ENCODE assay signal across 9 cellular contexts in the genomic region with DNA sequence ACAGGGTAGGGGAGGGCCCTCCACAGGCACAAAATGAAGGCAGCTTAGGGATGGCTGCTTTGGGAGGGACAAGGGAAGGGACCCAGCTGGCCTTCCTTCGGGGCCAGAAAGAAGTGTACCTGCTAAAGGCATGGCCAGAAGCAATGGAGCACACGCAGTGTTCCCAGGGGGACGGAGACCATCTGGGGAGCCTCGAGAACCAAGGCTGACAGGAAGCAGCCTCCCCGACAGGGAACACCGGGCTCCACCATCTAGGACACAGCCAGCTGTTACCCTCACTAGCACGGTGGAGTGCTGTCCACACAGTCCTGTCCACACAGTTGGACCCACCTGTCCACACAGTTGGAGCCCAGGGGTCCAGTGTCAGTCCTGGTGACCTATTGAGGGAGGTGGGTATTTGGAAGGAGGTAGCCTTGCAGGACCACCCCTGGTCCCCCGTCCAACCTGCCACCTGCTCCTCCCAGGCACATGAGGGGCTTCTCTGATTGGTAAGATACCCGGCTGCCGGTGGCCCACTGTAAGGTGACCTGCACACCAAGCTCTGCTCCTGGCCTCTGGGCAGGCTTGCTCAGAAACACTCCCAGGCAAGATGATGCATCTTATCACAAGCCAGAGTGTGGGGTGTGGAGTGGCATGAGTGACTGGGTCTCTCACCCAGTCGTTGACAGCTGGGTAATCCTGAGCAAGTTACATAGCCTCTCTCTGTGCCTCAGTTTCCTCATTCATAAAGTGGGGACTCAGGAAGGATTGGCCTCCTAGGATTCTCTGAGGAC. TPM values are rescaled to one million over a fixed set of nuclear protein-coding genes. Genes with fewer than 3 reads are reported as not detected.
A peak's percentile ranks its signal among the peaks of the same experiment; 100 is the strongest.
DNase-seq lines count a peak whose midpoint lies in the region; ATAC-seq, FAIRE-seq and TF ChIP-seq lines count a peak whose summit lies in the region.
"Had no signal": no experiment of that assay in that cellular context is flagged by ENCODE, and none has a peak within 500 bp of the region (broad histone marks: within the 10 kb centered on the region; RNA-seq: fewer than 3 reads in every experiment).

No MANE protein-coding gene starts in this region.

- DNase-seq in Daoy (ENCODE audit: low read depth) (peak; percentile 78), RWPE2 (ENCODE audit: low spot score) (no peak), H1 (ENCODE audit: low read depth in 1 of 2, low spot score in 2 of 2) (no peak), psoas muscle (peak in 1 of 2 donors; percentile 65), HEK293T (ENCODE audit: extremely low spot score) (no peak), CD1c-positive myeloid dendritic cell (ENCODE audit: extremely low spot score) (no peak), frontal cortex (ENCODE audit: low spot score in 2 of 2) (no peak)
- DNase-seq: NCI-H1436 treated with DMSO at 0.1 percent for 48 hours had no signal

- intact Hi-C loops in psoas muscle (cut with DNase I) = no loop called here

- no peak overlapping the region for H4K8ac ChIP-seq in H1 (ENCODE audit: extremely low read depth, insufficient read depth, low read length)

- CTCF ChIA-PET in H1 (lab: Charles Lee; ENCODE audit: partially characterized antibody) = interaction anchor here (1.0 to 4.3 kb wide), 8 partner anchors 8 to 155 kb away, joined by 3 to 28 read pairs (median 5); partner anchors contain the start of gene AFAP1
- CTCF ChIA-PET in HEK293T (lab: Yijun Ruan, JAX) = no interaction called here

- no peak for TF ChIP-seq CTCF in RWPE2 (IDR thresholded peaks at IDR 0.05; ENCODE audit: poor library complexity, severe bottlenecking)
- no peak for TF ChIP-seq CTCF in H1 (IDR thresholded peaks at IDR 0.05; ENCODE audit: control extremely low read depth in 1 of 3, insufficient read depth in 1 of 3, low read depth in 1 of 3, low read length in 3 of 3)
- TF ChIP-seq CTCF in psoas muscle (IDR thresholded peaks at IDR 0.05) = no peak

- peak overlapping the region; percentile 85; the same call in 1 of the 2 replicates for H2BK12ac ChIP-seq in H1 (ENCODE audit: low read depth, low read length)

- no peak for TF ChIP-seq POLR2A in H1 (IDR thresholded peaks at IDR 0.05; ENCODE audit: control extremely low read depth in 1 of 2, low read depth in 2 of 2, low read length in 2 of 2)

- H3K18ac ChIP-seq in H1 (ENCODE audit: extremely low read depth, low read length) = peak overlapping the region; percentile 5; the same call in 1 of the 2 replicates

- H3K23ac ChIP-seq in H1 (ENCODE audit: insufficient read length) = no peak overlapping the region

- peak overlapping the region; percentile 97; the same call in 1 of the 2 replicates for H2BK15ac ChIP-seq in H1 (ENCODE audit: low read length)

- H2AFZ ChIP-seq in H1 (ENCODE audit: low read length) = no peak overlapping the region

- H2AK5ac ChIP-seq in H1 (ENCODE audit: low read depth, low read length) = 0 out of 2 replicates have a peak overlapping the region, but pooled peaks have one; percentile 57

- H4K5ac ChIP-seq in H1 (ENCODE audit: insufficient read length, low read depth, low read length) = no peak overlapping the region

- no peak for TF ChIP-seq EP300 in H1 (IDR thresholded peaks at IDR 0.05; ENCODE audit: borderline replicate concordance in 1 of 2, low read depth in 2 of 2, low read length in 2 of 2)

- no peaks in the 10 kb centered on the region for H3K9me3 ChIP-seq in RWPE2 (ENCODE audit: severe bottlenecking)
- no peaks in the 10 kb centered on the region for H3K9me3 ChIP-seq in H1 (ENCODE audit: insufficient read depth in 2 of 2, low read depth in 1 of 2, low read length in 1 of 2)
- no peaks in the 10 kb centered on the region for H3K9me3 ChIP-seq in psoas muscle

- H3K23me2 ChIP-seq in H1 (ENCODE audit: low read depth, low read length) = no peaks in the 10 kb centered on the region

- no peak overlapping the region for H3K4ac ChIP-seq in H1 (replicated peaks; ENCODE audit: insufficient read length, low read depth, low read length)

- ATAC-seq in RWPE2 (ENCODE audit: low read depth) = peak; percentile 59
- ATAC-seq in psoas muscle = peak; percentile 15 to 31 (median 24)
- no peak for ATAC-seq in HG02678 (IDR thresholded peaks at IDR 0.05; ENCODE audit: unreplicated experiment)

- no peak overlapping the region for H3K56ac ChIP-seq in H1 (replicated peaks; ENCODE audit: insufficient read length, low read depth, low read length)

- no peaks in the 10 kb centered on the region for H3K79me1 ChIP-seq in H1 (ENCODE audit: low read depth, low read length)

- FAIRE-seq in H1 (lab: Jason Lieb, UNC) = no peak
- FAIRE-seq in frontal cortex (lab: Jason Lieb, UNC) = no peak

- POLR2A ChIA-PET in H1 (lab: Charles Lee; ENCODE audit: partially characterized antibody) (interaction anchor here (0.9 kb wide), 1 partner anchor 20 kb away, joined by 5 read pairs; no protein-coding TSS in a partner anchor), HEK293T (lab: Yijun Ruan, JAX) (no interaction called here)

- peak overlapping the region; percentile 71 for H3K27ac ChIP-seq in RWPE2 (ENCODE audit: poor library complexity, severe bottlenecking)
- no peak overlapping the region for H3K27ac ChIP-seq in H1 (ENCODE audit: low read depth, low read length)
- H3K27ac ChIP-seq in psoas muscle = peak overlapping the region; percentile 62

- peak overlapping the region; percentile 89 for H4K91ac ChIP-seq in H1 (replicated peaks; ENCODE audit: insufficient read length, low read length)

- H3K36me3 ChIP-seq in RWPE2 (ENCODE audit: low read depth) = no peaks in the 10 kb centered on the region
- H3K36me3 ChIP-seq in H1 (ENCODE audit: control insufficient read depth in 2 of 4, insufficient read depth in 4 of 4, low read length in 3 of 4) = no peaks in the 10 kb centered on the region
- H3K36me3 ChIP-seq in psoas muscle (ENCODE audit: insufficient read depth in 1 of 2, low read depth in 1 of 2) = no peaks in the 10 kb centered on the region

- H3K79me2 ChIP-seq in H1 (ENCODE audit: control insufficient read depth in 1 of 2, insufficient read depth in 2 of 2, low read length in 2 of 2) = no peaks in the 10 kb centered on the region

- H3K27me3 ChIP-seq in RWPE2 (ENCODE audit: insufficient read depth, poor library complexity, severe bottlenecking) = no peaks in the 10 kb centered on the region
- H3K27me3 ChIP-seq in H1 (replicated peaks in 1 of 4; ENCODE audit: control insufficient read depth in 3 of 4, extremely low read depth in 1 of 4, insufficient read depth in 3 of 4, low read length in 3 of 4) = no peaks in the 10 kb centered on the region
- H3K27me3 ChIP-seq in psoas muscle (ENCODE audit: insufficient read depth in 3 of 3, low read length in 2 of 3) = no peaks in the 10 kb centered on the region

- WGBS in H1 (ENCODE audit: extremely low coverage in 1 of 2, insufficient coverage in 1 of 2, insufficient read length in 1 of 2, insufficient replicate concordance in 2 of 2, low coverage in 1 of 2, low lambda C conversion rate in 2 of 2, missing lambda C conversion rate in 1 of 2), 2 experiments = 92% methylated on average over 11 of the region's 11 CpGs; no CpG with 5 or more reads in 1 of the 2 experiments
- 76 to 77% (median 77%) methylated on average over 11 of the region's 11 CpGs for whole genome bisulfite sequencing in psoas muscle, 3 donors

- H2BK20ac ChIP-seq in H1 (ENCODE audit: low read length) = peak overlapping the region; percentile 87

- H3K4me1 ChIP-seq in RWPE2 (ENCODE audit: insufficient read depth, poor library complexity, severe bottlenecking) (peaks cover 39% of the 10 kb centered on the region), H1 (replicated peaks in 1 of 4; ENCODE audit: control insufficient read depth in 3 of 4, insufficient read depth in 4 of 4, low read length in 3 of 4) (peaks cover 3 to 12% (median 7%) of the 10 kb centered on the region in 4 experiments), psoas muscle (peaks cover 16% of the 10 kb centered on the region)

- no peak overlapping the region for H3K14ac ChIP-seq in H1 (ENCODE audit: insufficient read length)

- no peaks in the 10 kb centered on the region for H4K20me1 ChIP-seq in H1 (replicated peaks in 1 of 2; ENCODE audit: control insufficient read depth in 1 of 2, insufficient read depth in 2 of 2, low read length in 2 of 2)

- H3K4me3 ChIP-seq in RWPE2 (ENCODE audit: severe bottlenecking) = no peak overlapping the region
- no peak overlapping the region for H3K4me3 ChIP-seq in H1 (ENCODE audit: extremely low read depth in 1 of 4, insufficient read depth in 2 of 4, low read depth in 3 of 4, low read length in 4 of 4)
- H3K4me3 ChIP-seq in psoas muscle = no peak overlapping the region

- peak overlapping the region; percentile 31 for H2BK120ac ChIP-seq in H1 (replicated peaks; ENCODE audit: low read depth, low read length)

- H2BK5ac ChIP-seq in H1 (ENCODE audit: low read depth, low read length) = peak overlapping the region; percentile 52; the same call in 1 of the 2 replicates

- H3K4me2 ChIP-seq in H1 (ENCODE audit: insufficient read depth in 1 of 2, low read depth in 2 of 2, low read length in 2 of 2) = no peak overlapping the region

- H3K9ac ChIP-seq in H1 (replicated peaks in 1 of 4; ENCODE audit: extremely low read depth in 1 of 4, low read depth in 3 of 4, low read length in 3 of 4) = no peak overlapping the region

- TF ChIP-seq RAD21 in H1 (IDR thresholded peaks at IDR 0.05 in 1 of 2, conservative IDR thresholded peaks at IDR 0.05 in 1 of 2; ENCODE audit: low read depth in 2 of 2, low read length in 2 of 2) = no peak

TF ChIP-seq in H1, 55 proteins besides CTCF, POLR2A, EP300 and RAD21 (continues in another document):
- TF ChIP-seq TEAD4 (IDR thresholded peaks at IDR 0.05; ENCODE audit: low read depth, low read length) (no peak), SIN3A (conservative IDR thresholded peaks at IDR 0.05 in 1 of 2, IDR thresholded peaks at IDR 0.05 in 1 of 2; ENCODE audit: low read depth in 1 of 2, low read length in 2 of 2) (no peak), NRF1 (IDR thresholded peaks at IDR 0.05; ENCODE audit: low read depth, low read length) (no peak)

TF ChIP-seq in HEK293T, 16 proteins besides CTCF, POLR2A, EP300 and RAD21 (continues in another document):
- TF ChIP-seq CTBP1 (IDR thresholded peaks at IDR 0.05; ENCODE audit: borderline replicate concordance) (no peak), NFRKB (IDR thresholded peaks at IDR 0.05) (no peak), TARDBP (IDR thresholded peaks at IDR 0.05) (no peak), HDGF (IDR thresholded peaks at IDR 0.05; ENCODE audit: borderline replicate concordance) (no peak), SP1 (IDR thresholded peaks at IDR 0.05) (no peak)

RNA-seq across cellular contexts. Expression of gene AFAP1, which starts 20.5 kb away (rescaled TPM):
- total RNA-seq in Daoy (2014; rRNA removed; shearing (Covaris generic)) = 34.4 and 42.0 TPM in 2 replicates
- total RNA-seq in H1 (2021; fragmentation: NEBNext Ultra II Directional; extraction: Animal tissue kit (Norgen Biotek cat#: 25700)) = 16.2 and 18.2 TPM in 2 replicates
- polyA plus RNA-seq in H1 (2011; rRNA removed) (3.6 and 5.1 TPM in 2 replicates), psoas muscle (1 to 10 TPM; 1.3 to 1.8 (median 1.6) TPM)
- polyA plus RNA-seq in H1 (2011; cell fraction: cytosol; rRNA removed) = 3.6 TPM
- polyA plus RNA-seq in H1 (2011; cell fraction: nucleus; rRNA removed) = 9.3 TPM
- 5.8 to 7.5 TPM (median 6.7 TPM) in 4 replicates for polyA plus RNA-seq in H1 (2012, experiment 1 of 2)
- polyA plus RNA-seq in H1 (2012, experiment 2 of 2) = 2.7 TPM
- 7.8 TPM for polyA plus RNA-seq in H1 (2013, experiment 1 of 2)
- 7.8 TPM for polyA plus RNA-seq in H1 (2013, experiment 2 of 2)
- polyA minus RNA-seq in H1 (2011; rRNA and poly(A)+ RNA removed) = 8.1 and 10.5 TPM in 2 replicates
- 5.6 TPM for polyA minus RNA-seq in H1 (2011; cell fraction: cytosol; rRNA and poly(A)+ RNA removed)
- 16.3 TPM for polyA minus RNA-seq in H1 (2011; cell fraction: nucleus; rRNA and poly(A)+ RNA removed)
- total RNA-seq in psoas muscle (10 to 100 TPM in 1 of 4 donors, 1 to 10 TPM in 3; 2.6 to 11.4 (median 4.3) TPM), frontal cortex (45.2 TPM)
